Comparison of ENCODE assay signal across 8 cellular contexts in genomic region chr6:47034919-47035318, GRCh38.
A peak's percentile ranks its signal among the peaks of the same experiment; 100 is the strongest.
DNase-seq lines count a peak whose midpoint lies in the region; ATAC-seq and TF ChIP-seq lines count a peak whose summit lies in the region.

No MANE protein-coding gene starts in this region.

- H3K27ac ChIP-seq in parathyroid adenoma: no peak overlapping the region

- DNase-seq in GM04504 (ENCODE audit: low read depth) (peak; percentile 97), NCI-H510A treated with DMSO at 0.1 percent for 48 hours (lab: John Stamatoyannopoulos, UW) (peak; percentile 96), dedifferentiated amniotic fluid mesenchymal stem cell (ENCODE audit: extremely low spot score) (peak; percentile 87)

- ATAC-seq in HG03108 (IDR thresholded peaks at IDR 0.05; ENCODE audit: unreplicated experiment) (no peak), GM18870 (IDR thresholded peaks at IDR 0.05; ENCODE audit: unreplicated experiment) (no peak), GM21515 (IDR thresholded peaks at IDR 0.05; ENCODE audit: unreplicated experiment) (no peak), GM21737 (IDR thresholded peaks at IDR 0.05; ENCODE audit: unreplicated experiment) (no peak)

- H3K36me3 ChIP-seq in parathyroid adenoma (ENCODE audit: control insufficient read depth, insufficient read depth, low read length): no peaks in the 10 kb centered on the region

- H3K27me3 ChIP-seq in parathyroid adenoma (ENCODE audit: control insufficient read depth, insufficient read depth, low read length): no peaks in the 10 kb centered on the region

- peak overlapping the region; percentile 50 for H3K4me2 ChIP-seq in parathyroid adenoma (ENCODE audit: low read length)

- no peaks in the 10 kb centered on the region for H3K9me3 ChIP-seq in parathyroid adenoma (ENCODE audit: control insufficient read depth, low read length)

- H3K4me3 ChIP-seq in parathyroid adenoma (ENCODE audit: low read depth, low read length): no peak overlapping the region

- TF ChIP-seq CTCF in parathyroid adenoma (IDR thresholded peaks at IDR 0.05): no peak

- H3K4me1 ChIP-seq in parathyroid adenoma: no peaks in the 10 kb centered on the region

- no peaks in the 10 kb centered on the region for H3K79me2 ChIP-seq in parathyroid adenoma

- H3K9ac ChIP-seq in parathyroid adenoma: no peak overlapping the region

- H2AFZ ChIP-seq in parathyroid adenoma: no peak overlapping the region
